ENCODE assay signal across 8 cellular contexts in genomic region chr19:10835754-10836477, GRCh38. TPM values are rescaled to one million over a fixed set of nuclear protein-coding genes. Genes with fewer than 3 reads are reported as not detected.
A peak's percentile ranks its signal among the peaks of the same experiment; 100 is the strongest.
DNase-seq lines count a peak whose midpoint lies in the region; ATAC-seq lines count a peak whose summit lies in the region.

Gene TMED1, minus strand, starts transcription at chr19:10836212. Its CDS starts 21 bp downstream, at chr19:10836191.

- H3K4me1 Mint-ChIP-seq in effector memory CD8-positive, alpha-beta T cell (ENCODE audit: low read depth in 2 of 2): peaks cover 4 to 17% of the 10 kb centered on the region in 2 donors

- POLR2A ChIA-PET in activated CD8-positive, alpha-beta memory T cell treated with anti-CD3 and anti-CD28 coated beads for 36 hours (lab: Charles Lee): interaction anchor here (0.5 to 1.1 kb wide), 7 partner anchors 24 to 177 kb away, joined by 3 to 7 read pairs (median 3); no protein-coding TSS in a partner anchor

- CTCF ChIA-PET in activated CD8-positive, alpha-beta memory T cell treated with anti-CD3 and anti-CD28 coated beads for 36 hours (lab: Charles Lee): interaction anchor here (0.9 to 3.8 kb wide), 10 partner anchors 15 to 191 kb away, joined by 3 to 26 read pairs (median 6); partner anchors contain the start of genes CARM1 and DNM2

- peak within 1 kb of the TSS; percentile 98 to 100 for H3K4me3 Mint-ChIP-seq in effector memory CD8-positive, alpha-beta T cell

- DNase-seq in CMK (ENCODE audit: low read depth) (peak; percentile 99), HT-29 (ENCODE audit: low spot score) (peak; percentile 99), NOMO-1 (lab: John Stamatoyannopoulos, UW; ENCODE audit: unreplicated experiment in 2 of 2) (peak; percentile 94 to 99), medulla oblongata (ENCODE audit: extremely low spot score) (peak; percentile 99)
- peak; percentile 91 to 96 (median 92) for DNase-seq in effector memory CD8-positive, alpha-beta T cell
- DNase-seq in stimulated activated CD8-positive, alpha-beta memory T cell treated with anti-CD3 and anti-CD28 coated beads, Interleukin-12 subunit alpha, Interleukin-12 subunit beta, amount 100 ng/mL, for 1 hour (ENCODE audit: low read depth): peak; percentile 88

- H3K27ac Mint-ChIP-seq in effector memory CD8-positive, alpha-beta T cell: peak within 1 kb of the TSS; percentile 97 to 100

- H3K9me3 Mint-ChIP-seq in effector memory CD8-positive, alpha-beta T cell: no peaks in the 10 kb centered on the region

- peak; percentile 61 for ATAC-seq in GM19467 (IDR thresholded peaks at IDR 0.05; ENCODE audit: unreplicated experiment)
- ATAC-seq in effector memory CD8-positive, alpha-beta T cell (replicated peaks): peak; percentile 89

- H3K36me3 Mint-ChIP-seq in effector memory CD8-positive, alpha-beta T cell (ENCODE audit: insufficient read depth): peaks cover 35% of the 10 kb centered on the region

- no peaks in the 10 kb centered on the region for H3K27me3 Mint-ChIP-seq in effector memory CD8-positive, alpha-beta T cell

RNA-seq across cellular contexts. Expression of gene TMED1, which starts in this region (rescaled TPM):
- total RNA-seq in HT-29 (2014; rRNA removed; shearing (Covaris generic)): 30.7 and 34.0 TPM in 2 replicates
- total RNA-seq in activated CD8-positive, alpha-beta memory T cell treated with anti-CD3 and anti-CD28 coated beads for 36 hours: 10 to 100 TPM; 13.4 to 14.2 TPM

Comparison
In these comparisons a context has a peak if more than half of its experiments do, and no peak if none do; other contexts are left out.
1. Peak in every context shown above with its lines: DNase-seq and ATAC-seq.